In genomic region chr7:100444311-100445278, GRCh38 we compare ENCODE assay signal across 1 cellular context.
TF ChIP-seq lines count a peak whose summit lies in the region.

No MANE protein-coding gene starts in this region.

TF ChIP-seq in HEK293, 187 proteins besides CTCF, POLR2A, EP300 and RAD21 (continued from another document):
- TF ChIP-seq, protein P1, sequence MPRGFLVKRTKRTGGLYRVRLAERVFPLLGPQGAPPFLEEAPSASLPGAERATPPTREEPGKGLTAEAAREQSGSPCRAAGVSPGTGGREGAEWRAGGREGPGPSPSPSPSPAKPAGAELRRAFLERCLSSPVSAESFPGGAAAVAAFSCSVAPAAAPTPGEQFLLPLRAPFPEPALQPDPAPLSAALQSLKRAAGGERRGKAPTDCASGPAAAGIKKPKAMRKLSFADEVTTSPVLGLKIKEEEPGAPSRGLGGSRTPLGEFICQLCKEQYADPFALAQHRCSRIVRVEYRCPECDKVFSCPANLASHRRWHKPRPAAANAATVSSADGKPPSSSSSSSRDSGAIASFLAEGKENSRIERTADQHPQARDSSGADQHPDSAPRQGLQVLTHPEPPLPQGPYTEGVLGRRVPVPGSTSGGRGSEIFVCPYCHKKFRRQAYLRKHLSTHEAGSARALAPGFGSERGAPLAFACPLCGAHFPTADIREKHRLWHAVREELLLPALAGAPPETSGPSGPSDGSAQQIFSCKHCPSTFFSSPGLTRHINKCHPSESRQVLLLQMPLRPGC (tag by site-specific recombination; IDR thresholded peaks at IDR 0.05): no peak
- TF ChIP-seq SCRT2 (tag by site-specific recombination; IDR thresholded peaks at IDR 0.05) (no peak), ZNF266 (tag by site-specific recombination; IDR thresholded peaks at IDR 0.05; ENCODE audit: low read depth) (no peak), ZBTB11 (tag by site-specific recombination; conservative IDR thresholded peaks at IDR 0.05; ENCODE audit: low read depth) (no peak), TRIM28 (IDR thresholded peaks at IDR 0.05; ENCODE audit: borderline replicate concordance, low read length) (no peak), ZNF791 (tag by site-specific recombination; IDR thresholded peaks at IDR 0.05) (no peak), ZNF48 (tag by site-specific recombination; IDR thresholded peaks at IDR 0.05) (no peak), ZNF133 (tag by site-specific recombination; IDR thresholded peaks at IDR 0.05) (no peak), ZNF510 (tag by site-specific recombination; IDR thresholded peaks at IDR 0.05; ENCODE audit: insufficient replicate concordance) (no peak), ZSCAN5A (tag by site-specific recombination; IDR thresholded peaks at IDR 0.05) (no peak), ZNF677 (tag by site-specific recombination; IDR thresholded peaks at IDR 0.05) (no peak), HOXD13 (CRISPR knock-in tag; IDR thresholded peaks at IDR 0.05; ENCODE audit: borderline replicate concordance) (no peak), GLIS1 (tag by site-specific recombination; IDR thresholded peaks at IDR 0.05) (peak; percentile 81), ZNF26 (tag by site-specific recombination; IDR thresholded peaks at IDR 0.05) (no peak)
- TF ChIP-seq, protein P2, sequence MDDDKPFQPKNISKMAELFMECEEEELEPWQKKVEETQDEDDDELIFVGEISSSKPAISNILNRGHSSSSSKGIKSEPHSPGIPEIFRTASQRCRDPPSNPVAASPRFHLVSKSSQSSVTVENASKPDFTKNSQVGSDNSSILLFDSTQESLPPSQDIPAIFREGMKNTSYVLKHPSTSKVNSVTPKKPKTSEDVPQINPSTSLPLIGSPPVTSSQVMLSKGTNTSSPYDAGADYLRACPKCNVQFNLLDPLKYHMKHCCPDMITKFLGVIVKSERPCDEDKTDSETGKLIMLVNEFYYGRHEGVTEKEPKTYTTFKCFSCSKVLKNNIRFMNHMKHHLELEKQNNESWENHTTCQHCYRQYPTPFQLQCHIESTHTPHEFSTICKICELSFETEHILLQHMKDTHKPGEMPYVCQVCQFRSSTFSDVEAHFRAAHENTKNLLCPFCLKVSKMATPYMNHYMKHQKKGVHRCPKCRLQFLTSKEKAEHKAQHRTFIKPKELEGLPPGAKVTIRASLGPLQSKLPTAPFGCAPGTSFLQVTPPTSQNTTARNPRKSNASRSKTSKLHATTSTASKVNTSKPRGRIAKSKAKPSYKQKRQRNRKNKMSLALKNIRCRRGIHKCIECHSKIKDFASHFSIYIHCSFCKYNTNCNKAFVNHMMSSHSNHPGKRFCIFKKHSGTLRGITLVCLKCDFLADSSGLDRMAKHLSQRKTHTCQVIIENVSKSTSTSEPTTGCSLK (tag by site-specific recombination; IDR thresholded peaks at IDR 0.05): no peak
